In genomic region chr4:128060130-128060619, GRCh38 we compare ENCODE assay signal across 8 cellular contexts. TPM values are rescaled to one million over a fixed set of nuclear protein-coding genes. Genes with fewer than 3 reads are reported as not detected.
A peak's percentile ranks its signal among the peaks of the same experiment; 100 is the strongest.
DNase-seq lines count a peak whose midpoint lies in the region; ATAC-seq and TF ChIP-seq lines count a peak whose summit lies in the region.

No MANE protein-coding gene starts in this region.

- H3K4me1 ChIP-seq in DOHH2 (ENCODE audit: control insufficient read depth, low read length), result peaks cover 13% of the 10 kb centered on the region
- no peaks in the 10 kb centered on the region for H3K4me1 ChIP-seq in mucosa of descending colon (ENCODE audit: low read depth)

- H3K36me3 ChIP-seq in DOHH2 (ENCODE audit: control insufficient read depth, low read length) (no peaks in the 10 kb centered on the region), MG63 (no peaks in the 10 kb centered on the region), mucosa of descending colon (ENCODE audit: low read depth) (no peaks in the 10 kb centered on the region)

- H3K4me3 ChIP-seq in DOHH2 (ENCODE audit: low read length), result peak overlapping the region; percentile 76
- H3K4me3 ChIP-seq in MG63, result peak overlapping the region; percentile 62
- H3K4me3 ChIP-seq in choroid plexus epithelial cell (ENCODE audit: low read depth, low read length), result peak overlapping the region; percentile 81
- peak overlapping the region; percentile 74 for H3K4me3 ChIP-seq in mucosa of descending colon

- peak overlapping the region; percentile 72 for H3K4me2 ChIP-seq in DOHH2 (ENCODE audit: low read length)

- H4K20me1 ChIP-seq in DOHH2 (ENCODE audit: control insufficient read depth, insufficient read depth, low read depth, low read length), result no peaks in the 10 kb centered on the region

- no peaks in the 10 kb centered on the region for H3K27me3 ChIP-seq in DOHH2 (ENCODE audit: control insufficient read depth, low read length)
- no peaks in the 10 kb centered on the region for H3K27me3 ChIP-seq in MG63

- no peaks in the 10 kb centered on the region for H3K9me2 ChIP-seq in DOHH2 (replicated peaks; ENCODE audit: control insufficient read depth, low read length)

- TF ChIP-seq CTCF in DOHH2 (IDR thresholded peaks at IDR 0.05; ENCODE audit: low read depth, low read length, poor library complexity, severe bottlenecking) (no peak), choroid plexus epithelial cell (conservative IDR thresholded peaks at IDR 0.05; ENCODE audit: low read depth, low read length) (no peak), mucosa of descending colon (IDR thresholded peaks at IDR 0.05) (no peak)

- H3K79me2 ChIP-seq in DOHH2 (ENCODE audit: control insufficient read depth, low read length), result peaks cover 32% of the 10 kb centered on the region

- intact Hi-C loops in mucosa of descending colon (cut with DNase I, micrococcal nuclease), result no loop called here

- DNase-seq in MG63, result no peak
- peak; percentile 26 for DNase-seq in choroid plexus epithelial cell (ENCODE audit: low read depth)
- DNase-seq in mucosa of descending colon, result no peak
- no peak for DNase-seq in stimulated activated CD8-positive, alpha-beta memory T cell treated with anti-CD3 and anti-CD28 coated beads, Interleukin-4, amount 100 ng/mL, for 48 hours

- H3F3A ChIP-seq in DOHH2 (ENCODE audit: control insufficient read depth, insufficient read depth), result peaks cover 5% of the 10 kb centered on the region

- H3K9me3 ChIP-seq in DOHH2 (ENCODE audit: control insufficient read depth, insufficient read depth, low read length) (no peaks in the 10 kb centered on the region), MG63 (no peaks in the 10 kb centered on the region), mucosa of descending colon (no peaks in the 10 kb centered on the region)

- ATAC-seq in mucosa of descending colon (no peak), GM18858 (IDR thresholded peaks at IDR 0.05; ENCODE audit: unreplicated experiment) (no peak), HG03108 (IDR thresholded peaks at IDR 0.05; ENCODE audit: unreplicated experiment) (no peak), HG02798 (IDR thresholded peaks at IDR 0.05; ENCODE audit: poor library complexity, unreplicated experiment) (no peak)

- peak overlapping the region; percentile 71 for H3K27ac ChIP-seq in DOHH2 (ENCODE audit: low read depth, low read length)

RNA-seq across cellular contexts. Expression of gene LARP1B, which starts 0.9 kb away (rescaled TPM):
- 13.5 and 17.6 TPM in 2 replicates for total RNA-seq in MG63 (2014; rRNA removed; shearing (Covaris generic); ENCODE audit: low replicate concordance)
- 10 to 100 TPM; 25.9 to 30.2 (median 27.5) TPM for total RNA-seq in mucosa of descending colon
